Comparison of ENCODE assay signal across 22 cellular contexts in the genomic region with DNA sequence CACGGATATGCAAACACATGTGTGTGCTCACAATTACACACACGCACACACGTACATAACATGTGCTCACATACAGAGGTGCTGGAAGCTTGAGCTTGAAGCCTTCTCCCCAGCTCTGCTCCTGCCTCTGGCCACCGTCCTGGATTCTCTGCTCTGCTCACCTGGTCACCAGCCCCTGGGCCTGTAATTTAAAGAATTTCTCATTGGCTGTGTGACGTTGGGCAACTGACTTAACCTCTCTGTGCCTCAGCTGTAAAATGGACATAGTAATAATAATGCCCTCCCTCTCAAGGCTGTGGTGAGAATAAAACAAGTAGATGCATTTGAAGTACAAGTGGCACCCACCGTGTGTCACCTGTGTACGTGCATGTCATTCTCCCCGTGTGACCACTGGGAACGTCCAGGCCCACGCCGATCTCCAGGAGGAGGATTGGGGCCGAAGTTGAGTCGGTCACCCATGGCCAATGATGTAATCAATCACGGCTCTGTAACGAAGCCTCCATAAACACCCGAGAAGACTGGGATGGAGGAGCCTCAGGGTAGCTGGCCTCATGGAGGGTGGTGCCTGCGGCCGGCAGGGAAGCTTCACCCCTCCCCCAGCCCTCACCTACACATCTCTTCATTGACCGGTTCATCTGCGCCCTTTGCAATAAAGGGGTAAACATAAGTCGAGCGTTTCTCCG.
DNase-seq lines count a peak whose midpoint lies in the region; ATAC-seq and TF ChIP-seq lines count a peak whose summit lies in the region.
"Had no signal": no experiment of that assay in that cellular context is flagged by ENCODE, and none has a peak within 500 bp of the region (broad histone marks: within the 10 kb centered on the region; RNA-seq: fewer than 3 reads in every experiment).

No MANE protein-coding gene starts in this region.

- H3K36me3 Mint-ChIP-seq in WTC11 = peaks cover 2% of the 10 kb centered on the region; the same call in 1 of the 2 replicates
- H3K36me3 Mint-ChIP-seq: CD8-positive, alpha-beta T cell had no signal

- no peaks in the 10 kb centered on the region for H3K9me3 ChIP-seq in BLaER1 treated with 17β-estradiol and CSF1 and Interleukin-3, amounts not matched to agents 10 nM and 100 nM (replicated peaks in 1 of 11)
- H3K9me3 ChIP-seq in neuronal stem cell (replicated peaks in 1 of 2; ENCODE audit: control insufficient read depth in 2 of 2, insufficient read depth in 1 of 2, low read depth in 1 of 2, low read length in 2 of 2) (no peaks in the 10 kb centered on the region), vagina (no peaks in the 10 kb centered on the region)
- H3K9me3 ChIP-seq: A549 had no signal

- H4K20me1 ChIP-seq in BLaER1 treated with 17β-estradiol and CSF1 and Interleukin-3, amounts not matched to agents 10 nM and 100 nM = peaks cover 0 to 15% (median 0%) of the 10 kb centered on the region in 11 experiments; a peak in 1 of 22 replicates

- H4K91ac ChIP-seq in neuronal stem cell (ENCODE audit: low read depth, low read length, poor library complexity) = no peak overlapping the region

- POLR2A ChIA-PET in WTC11 (lab: Charles Lee) = no interaction called here

- H2BK12ac ChIP-seq in neuronal stem cell (ENCODE audit: low read length) = peak overlapping the region; percentile 43

- peak overlapping the region; percentile 56 for H3K18ac ChIP-seq in neuronal stem cell (ENCODE audit: low read length)

- no peak overlapping the region for H2BK120ac ChIP-seq in neuronal stem cell (ENCODE audit: low read depth, low read length)

- no peak overlapping the region for H3K23ac ChIP-seq in neuronal stem cell (ENCODE audit: low read depth, low read length, poor library complexity)

- TF ChIP-seq POLR2A in vagina (IDR thresholded peaks at IDR 0.05) = no peak

- no peak overlapping the region for H2BK15ac ChIP-seq in neuronal stem cell (ENCODE audit: low read length)

- H3K9ac ChIP-seq in BLaER1 treated with 17β-estradiol and CSF1 and Interleukin-3, amounts not matched to agents 10 nM and 100 nM = no peak overlapping the region
- no peak overlapping the region for H3K9ac ChIP-seq in neuronal stem cell (ENCODE audit: low read depth, low read length, poor library complexity)

- no peak overlapping the region for H3K4ac ChIP-seq in neuronal stem cell (ENCODE audit: low read length)

- H3K4me2 ChIP-seq in BLaER1 treated with 17β-estradiol and CSF1 and Interleukin-3, amounts not matched to agents 10 nM and 100 nM = peak overlapping the region in 7 of 11 experiments; percentile 9 to 63 (median 48); a peak in 8 of 22 replicates
- no peak overlapping the region for H3K4me2 ChIP-seq in neuronal stem cell (ENCODE audit: insufficient read depth, low read length, poor library complexity, severe bottlenecking)
- H3K4me2 ChIP-seq: A549 had no signal

- WGBS in neuronal stem cell (ENCODE audit: extremely low coverage in 2 of 2, insufficient read length in 2 of 2, insufficient replicate concordance in 1 of 2), 2 donors = no CpG with 5 or more reads among the region's 23 CpGs

- TF ChIP-seq CTCF in WTC11 (IDR thresholded peaks at IDR 0.05) (no peak), vagina (IDR thresholded peaks at IDR 0.05) (no peak)

- CTCF ChIA-PET in WTC11 (lab: Charles Lee) = no interaction called here

- H2AFZ ChIP-seq in neuronal stem cell (ENCODE audit: low read length) = no peak overlapping the region

- H3K14ac ChIP-seq in neuronal stem cell (ENCODE audit: low read length) = no peak overlapping the region

- intact Hi-C loops in vagina (cut with DNase I) = no loop called here

- no peaks in the 10 kb centered on the region; the same call in 1 of the 2 replicates for H3K27me3 Mint-ChIP-seq in WTC11 (ENCODE audit: low read depth)

- no peak overlapping the region for H3K4me3 Mint-ChIP-seq in WTC11
- H3K4me3 Mint-ChIP-seq: CD8-positive, alpha-beta T cell had no signal

- H3K9me3 Mint-ChIP-seq in WTC11 = no peaks in the 10 kb centered on the region; the same call in 1 of the 2 replicates
- H3K9me3 Mint-ChIP-seq: CD8-positive, alpha-beta T cell had no signal

- H2BK5ac ChIP-seq in neuronal stem cell (ENCODE audit: low read length) = peak overlapping the region; percentile 80

- peaks cover 7% of the 10 kb centered on the region; the same call in 1 of the 2 replicates for H3K4me1 Mint-ChIP-seq in WTC11

- ATAC-seq in WTC11 (no peak), HG03469 (IDR thresholded peaks at IDR 0.05; ENCODE audit: unreplicated experiment) (no peak)
- ATAC-seq: A549; CD8-positive, alpha-beta T cell; GM12878; PC-3 had no signal

- peaks cover 6 to 36% (median 24%) of the 10 kb centered on the region in 10 experiments for H3K4me1 ChIP-seq in BLaER1 treated with 17β-estradiol and CSF1 and Interleukin-3, amounts not matched to agents 10 nM and 100 nM
- H3K4me1 ChIP-seq in neuronal stem cell (ENCODE audit: control insufficient read depth in 2 of 2, insufficient read depth in 1 of 2, low read depth in 1 of 2, low read length in 2 of 2) (peaks cover 47 to 60% of the 10 kb centered on the region in 2 donors), vagina (peaks cover 7% of the 10 kb centered on the region)
- H3K4me1 ChIP-seq: A549 had no signal

- no peak overlapping the region for H3K27ac ChIP-seq in BLaER1 treated with 17β-estradiol and CSF1 and Interleukin-3, amounts not matched to agents 10 nM and 100 nM
- H3K27ac ChIP-seq in neuronal stem cell (replicated peaks; ENCODE audit: low read length) (no peak overlapping the region), vagina (no peak overlapping the region)
- H3K27ac ChIP-seq: A549, HL-60 had no signal

- H3K27ac Mint-ChIP-seq in WTC11 = peak overlapping the region; percentile 4; the same call in 1 of the 2 replicates
- H3K27ac Mint-ChIP-seq: CD8-positive, alpha-beta T cell had no signal

- no peak overlapping the region for H4K8ac ChIP-seq in neuronal stem cell (ENCODE audit: low read depth, low read length)

- no peak for DNase-seq in WTC11 (ENCODE audit: low spot score)
- peak; percentile 35 for DNase-seq in islet precursor cell
- DNase-seq in neuronal stem cell (ENCODE audit: low spot score) = no peak
- no peak for DNase-seq in activated CD4-positive, alpha-beta T cell treated with anti-CD3 and anti-CD28 coated beads, Interleukin-2, amount 50 U/mL, for 1 hour
- DNase-seq in vagina (ENCODE audit: extremely low spot score in 2 of 2) = no peak
- DNase-seq: Calu3; CD8-positive, alpha-beta T cell; IMR-90; Karpas-422; NCI-H1048; NCI-H1436; NCI-H1930; NCI-H345; NCI-H524 treated with DMSO at 0.1 percent for 48 hours; PC-3; RPMI8226; SHP77 treated with DMSO at 0.1 percent for 48 hours had no signal

- peak overlapping the region; percentile 31 for H2AK5ac ChIP-seq in neuronal stem cell (ENCODE audit: low read depth, low read length)

- H3K4me3 ChIP-seq in BLaER1 treated with 17β-estradiol and CSF1 and Interleukin-3, amounts not matched to agents 10 nM and 100 nM = no peak overlapping the region
- no peak overlapping the region for H3K4me3 ChIP-seq in neuronal stem cell (ENCODE audit: low read length in 2 of 2)
- no peak overlapping the region for H3K4me3 ChIP-seq in vagina
- H3K4me3 ChIP-seq: A549, GM12878 had no signal

- no peaks in the 10 kb centered on the region for H3K27me3 ChIP-seq in BLaER1 treated with 17β-estradiol and CSF1 and Interleukin-3, amounts not matched to agents 10 nM and 100 nM
- H3K27me3 ChIP-seq in neuronal stem cell (ENCODE audit: control insufficient read depth in 3 of 3, insufficient read depth in 3 of 3, low read depth in 1 of 3, low read length in 3 of 3) = no peaks in the 10 kb centered on the region
- H3K27me3 ChIP-seq in vagina = no peaks in the 10 kb centered on the region

- no peaks in the 10 kb centered on the region for H3K36me3 ChIP-seq in BLaER1 treated with 17β-estradiol and CSF1 and Interleukin-3, amounts not matched to agents 10 nM and 100 nM
- H3K36me3 ChIP-seq in neuronal stem cell (replicated peaks in 1 of 2; ENCODE audit: control insufficient read depth in 2 of 2, insufficient read depth in 2 of 2, low read length in 2 of 2) (no peaks in the 10 kb centered on the region), vagina (no peaks in the 10 kb centered on the region)

- H3K79me1 ChIP-seq in neuronal stem cell (ENCODE audit: low read depth, low read length) = no peaks in the 10 kb centered on the region

TF ChIP-seq in WTC11, 78 proteins besides CTCF, POLR2A, EP300 and RAD21 (continues in another document):
- TF ChIP-seq NFYB (CRISPR knock-in tag; conservative IDR thresholded peaks at IDR 0.05; ENCODE audit: low read depth) (no peak), NFE2L1 (CRISPR knock-in tag; IDR thresholded peaks at IDR 0.05) (no peak), FOXJ3 (CRISPR knock-in tag; IDR thresholded peaks at IDR 0.05; ENCODE audit: borderline replicate concordance) (no peak), ZNF219 (CRISPR knock-in tag; IDR thresholded peaks at IDR 0.05; ENCODE audit: borderline replicate concordance) (no peak), GTF2I (CRISPR knock-in tag; conservative IDR thresholded peaks at IDR 0.05) (no peak), CBFB (CRISPR knock-in tag; IDR thresholded peaks at IDR 0.05; ENCODE audit: low read depth) (no peak)
- TF ChIP-seq, protein P1, sequence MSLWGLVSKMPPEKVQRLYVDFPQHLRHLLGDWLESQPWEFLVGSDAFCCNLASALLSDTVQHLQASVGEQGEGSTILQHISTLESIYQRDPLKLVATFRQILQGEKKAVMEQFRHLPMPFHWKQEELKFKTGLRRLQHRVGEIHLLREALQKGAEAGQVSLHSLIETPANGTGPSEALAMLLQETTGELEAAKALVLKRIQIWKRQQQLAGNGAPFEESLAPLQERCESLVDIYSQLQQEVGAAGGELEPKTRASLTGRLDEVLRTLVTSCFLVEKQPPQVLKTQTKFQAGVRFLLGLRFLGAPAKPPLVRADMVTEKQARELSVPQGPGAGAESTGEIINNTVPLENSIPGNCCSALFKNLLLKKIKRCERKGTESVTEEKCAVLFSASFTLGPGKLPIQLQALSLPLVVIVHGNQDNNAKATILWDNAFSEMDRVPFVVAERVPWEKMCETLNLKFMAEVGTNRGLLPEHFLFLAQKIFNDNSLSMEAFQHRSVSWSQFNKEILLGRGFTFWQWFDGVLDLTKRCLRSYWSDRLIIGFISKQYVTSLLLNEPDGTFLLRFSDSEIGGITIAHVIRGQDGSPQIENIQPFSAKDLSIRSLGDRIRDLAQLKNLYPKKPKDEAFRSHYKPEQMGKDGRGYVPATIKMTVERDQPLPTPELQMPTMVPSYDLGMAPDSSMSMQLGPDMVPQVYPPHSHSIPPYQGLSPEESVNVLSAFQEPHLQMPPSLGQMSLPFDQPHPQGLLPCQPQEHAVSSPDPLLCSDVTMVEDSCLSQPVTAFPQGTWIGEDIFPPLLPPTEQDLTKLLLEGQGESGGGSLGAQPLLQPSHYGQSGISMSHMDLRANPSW (CRISPR knock-in tag; conservative IDR thresholded peaks at IDR 0.05; ENCODE audit: low read depth) = no peak
